In the genomic region with DNA sequence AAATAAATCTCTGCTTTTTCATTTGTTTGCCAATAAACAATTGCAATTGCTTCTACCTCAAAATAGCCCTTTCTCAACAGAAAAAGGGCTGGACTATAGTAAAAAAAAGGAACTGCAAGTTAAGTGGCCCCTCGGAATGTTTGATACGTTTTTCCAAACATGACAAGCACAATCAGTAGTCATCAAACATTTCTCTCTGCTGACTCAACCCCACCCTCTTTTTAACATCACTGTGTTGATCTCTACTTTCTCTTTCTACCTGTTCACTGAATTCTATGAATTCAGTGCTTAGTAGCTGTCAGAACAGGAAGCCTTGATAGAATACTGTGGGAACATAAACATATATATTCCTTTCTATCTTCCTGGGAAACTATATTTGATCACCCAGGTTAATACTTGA, we compare ENCODE assay signal across 20 cellular contexts.
DNase-seq lines count a peak whose midpoint lies in the region; ATAC-seq and TF ChIP-seq lines count a peak whose summit lies in the region.
"Had no signal": no experiment of that assay in that cellular context is flagged by ENCODE, and none has a peak within 500 bp of the region (broad histone marks: within the 10 kb centered on the region; RNA-seq: fewer than 3 reads in every experiment).

No MANE protein-coding gene starts in this region.

- H2AFZ ChIP-seq in SK-N-SH (ENCODE audit: low read depth) (no peak overlapping the region), smooth muscle cell (ENCODE audit: low read depth) (no peak overlapping the region)
- H2AFZ ChIP-seq: PC-9 had no signal

- H3K4me3 ChIP-seq in SK-N-SH (ENCODE audit: low read depth in 2 of 2, low read length in 1 of 2) (no peak overlapping the region), SJCRH30 (no peak overlapping the region), foreskin fibroblast (ENCODE audit: low read depth in 1 of 2, low read length in 2 of 2) (no peak overlapping the region), smooth muscle cell (no peak overlapping the region)
- H3K4me3 ChIP-seq: PC-9, transverse colon had no signal

- CTCF ChIA-PET in SK-N-SH (lab: Yijun Ruan, JAX): no interaction called here

- no peak for TF ChIP-seq RAD21 in SK-N-SH (IDR thresholded peaks at IDR 0.05; ENCODE audit: low read length)

- H3K9me2 ChIP-seq in SK-N-SH: no peaks in the 10 kb centered on the region

- H3K36me3 ChIP-seq in SK-N-SH (replicated peaks in 1 of 2; ENCODE audit: control insufficient read depth in 1 of 2, insufficient read depth in 2 of 2, low read length in 1 of 2): peaks cover 0 to 3% of the 10 kb centered on the region in 2 experiments
- H3K36me3 ChIP-seq in SJCRH30: no peaks in the 10 kb centered on the region
- no peaks in the 10 kb centered on the region for H3K36me3 ChIP-seq in smooth muscle cell (ENCODE audit: low read depth)
- H3K36me3 ChIP-seq: transverse colon had no signal

- H3F3A ChIP-seq in SK-N-SH (replicated peaks; ENCODE audit: insufficient read depth): no peaks in the 10 kb centered on the region
- H3F3A ChIP-seq in smooth muscle cell (ENCODE audit: low read depth): peaks cover 12% of the 10 kb centered on the region

- H3K9ac ChIP-seq in SK-N-SH (no peak overlapping the region), smooth muscle cell (ENCODE audit: low read depth) (no peak overlapping the region)

- no peak for DNase-seq in SK-N-SH
- no peak for DNase-seq in SJCRH30
- DNase-seq in foreskin fibroblast: peak; percentile 21 to 51
- no peak for DNase-seq in smooth muscle cell (lab: John Stamatoyannopoulos, UW; ENCODE audit: unreplicated experiment)
- DNase-seq in NCI-H2107 treated with DMSO at 0.1 percent for 48 hours (lab: John Stamatoyannopoulos, UW; ENCODE audit: unreplicated experiment): no peak
- DNase-seq in NCI-H1105 treated with DMSO at 0.1 percent for 48 hours (lab: John Stamatoyannopoulos, UW): no peak
- DNase-seq: 8988T; activated naive CD4-positive, alpha-beta T cell treated with anti-CD3 and anti-CD28 coated beads, Interleukin-2, amount 10 ng/mL, durations not matched to agents 7 days and 5 days; cortex of kidney; DMS153; head of caudate nucleus; islet precursor cell; NCI-H2029 treated with DMSO at 0.1 percent for 48 hours; NCI-H69; retina; stimulated activated naive CD4-positive, alpha-beta T cell treated with Interleukin-2 at 50 U/mL for 16 hours; transverse colon had no signal

- no peak for TF ChIP-seq CTCF in SK-N-SH (IDR thresholded peaks at IDR 0.05)
- TF ChIP-seq CTCF in foreskin fibroblast (IDR thresholded peaks at IDR 0.05; ENCODE audit: low read depth, low read length): no peak
- TF ChIP-seq CTCF in smooth muscle cell (IDR thresholded peaks at IDR 0.05; ENCODE audit: borderline replicate concordance, insufficient read depth, poor library complexity, severe bottlenecking): no peak

- 46% methylated on average over 2 of the region's 2 CpGs for WGBS in SK-N-SH (ENCODE audit: low lambda C conversion rate)
- WGBS in smooth muscle cell (ENCODE audit: low lambda C conversion rate): 73% methylated on average over 2 of the region's 2 CpGs

- H3K4me2 ChIP-seq in SK-N-SH (no peak overlapping the region), smooth muscle cell (peak overlapping the region; percentile 25)
- H3K4me2 ChIP-seq: PC-9 had no signal

- H4K20me1 ChIP-seq in SK-N-SH (ENCODE audit: insufficient read depth): no peaks in the 10 kb centered on the region
- H4K20me1 ChIP-seq in smooth muscle cell (ENCODE audit: low read depth): no peaks in the 10 kb centered on the region

- no peak for TF ChIP-seq EP300 in SK-N-SH (IDR thresholded peaks at IDR 0.05; ENCODE audit: borderline replicate concordance in 1 of 2, low read depth in 1 of 2, low read length in 1 of 2)

- POLR2A ChIA-PET in SK-N-SH (lab: Yijun Ruan, JAX): no interaction called here

- H3K27me3 ChIP-seq in SK-N-SH (ENCODE audit: insufficient read depth) (no peaks in the 10 kb centered on the region), SJCRH30 (no peaks in the 10 kb centered on the region), smooth muscle cell (ENCODE audit: low read depth) (no peaks in the 10 kb centered on the region)
- H3K27me3 ChIP-seq: transverse colon had no signal

- H3K4me1 ChIP-seq in SK-N-SH (ENCODE audit: control insufficient read depth in 1 of 2, insufficient read depth in 2 of 2, low read depth in 1 of 2, low read length in 1 of 2) (no peaks in the 10 kb centered on the region; a peak in 1 of 4 replicates), SJCRH30 (peaks cover 15% of the 10 kb centered on the region), smooth muscle cell (ENCODE audit: low read depth) (no peaks in the 10 kb centered on the region)

- H3K9me3 ChIP-seq in SK-N-SH (no peaks in the 10 kb centered on the region), SJCRH30 (replicated peaks) (no peaks in the 10 kb centered on the region), smooth muscle cell (replicated peaks; ENCODE audit: low read depth) (no peaks in the 10 kb centered on the region)
- H3K9me3 ChIP-seq: transverse colon had no signal

- H3K27ac ChIP-seq in SK-N-SH (ENCODE audit: low read depth in 2 of 2, low read length in 1 of 2) (no peak overlapping the region), SJCRH30 (peak overlapping the region; percentile 46), smooth muscle cell (ENCODE audit: low read depth) (no peak overlapping the region)
- H3K27ac ChIP-seq: PC-9, transverse colon had no signal

- no peak; the same call in 1 of the 3 replicates for ATAC-seq in SK-N-SH treated with all-trans-retinoic acid at 6 μM for 48 hours
- ATAC-seq in GM21529 (IDR thresholded peaks at IDR 0.05; ENCODE audit: unreplicated experiment): no peak

- H3K79me2 ChIP-seq in SK-N-SH (ENCODE audit: insufficient read depth): no peaks in the 10 kb centered on the region
- no peaks in the 10 kb centered on the region for H3K79me2 ChIP-seq in smooth muscle cell (ENCODE audit: low read depth)

TF ChIP-seq in SK-N-SH, 30 proteins besides CTCF, POLR2A, EP300 and RAD21:
- TF ChIP-seq NFIC (IDR thresholded peaks at IDR 0.05; ENCODE audit: borderline replicate concordance) (no peak), ELF1 (IDR thresholded peaks at IDR 0.05) (no peak), SIN3A (IDR thresholded peaks at IDR 0.05; ENCODE audit: borderline replicate concordance, low read depth, low read length) (no peak), RXRA (IDR thresholded peaks at IDR 0.05; ENCODE audit: borderline replicate concordance, low read depth) (no peak), PBX3 (IDR thresholded peaks at IDR 0.05) (0 out of 2 replicates have a peak, but pooled peaks have one; percentile 14)
TF ChIP-seq in SK-N-SH: peak in this region for 1.

TF ChIP-seq in SK-N-SH treated with all-trans-retinoic acid at 6 μM for 48 hours, 23 proteins besides CTCF, POLR2A, EP300 and RAD21:
- no peak for TF ChIP-seq ZFP30 (CRISPR knock-in tag; IDR thresholded peaks at IDR 0.05)
- no peak for TF ChIP-seq CREB5 (CRISPR knock-in tag; IDR thresholded peaks at IDR 0.05; ENCODE audit: low read depth)
- TF ChIP-seq RARB (CRISPR knock-in tag; IDR thresholded peaks at IDR 0.05): no peak
- TF ChIP-seq ZNF565 (CRISPR knock-in tag; conservative IDR thresholded peaks at IDR 0.05; ENCODE audit: low read depth): no peak
- no peak for TF ChIP-seq ESRRG (CRISPR knock-in tag; IDR thresholded peaks at IDR 0.05)
- no peak for TF ChIP-seq TOX (CRISPR knock-in tag; IDR thresholded peaks at IDR 0.05; ENCODE audit: borderline replicate concordance)
- no peak for TF ChIP-seq SNAI2 (CRISPR knock-in tag; IDR thresholded peaks at IDR 0.05)

Comparison
In these comparisons a context has a peak if more than half of its experiments do, and no peak if none do; other contexts are left out.
1. DNase-seq: peak in foreskin fibroblast (2 of 2); none in SK-N-SH (single experiment), SJCRH30 (0 of 2), smooth muscle cell (single experiment), NCI-H2107 treated with DMSO at 0.1 percent for 48 hours (single experiment) and NCI-H1105 treated with DMSO at 0.1 percent for 48 hours (single experiment).